In the genomic region with DNA sequence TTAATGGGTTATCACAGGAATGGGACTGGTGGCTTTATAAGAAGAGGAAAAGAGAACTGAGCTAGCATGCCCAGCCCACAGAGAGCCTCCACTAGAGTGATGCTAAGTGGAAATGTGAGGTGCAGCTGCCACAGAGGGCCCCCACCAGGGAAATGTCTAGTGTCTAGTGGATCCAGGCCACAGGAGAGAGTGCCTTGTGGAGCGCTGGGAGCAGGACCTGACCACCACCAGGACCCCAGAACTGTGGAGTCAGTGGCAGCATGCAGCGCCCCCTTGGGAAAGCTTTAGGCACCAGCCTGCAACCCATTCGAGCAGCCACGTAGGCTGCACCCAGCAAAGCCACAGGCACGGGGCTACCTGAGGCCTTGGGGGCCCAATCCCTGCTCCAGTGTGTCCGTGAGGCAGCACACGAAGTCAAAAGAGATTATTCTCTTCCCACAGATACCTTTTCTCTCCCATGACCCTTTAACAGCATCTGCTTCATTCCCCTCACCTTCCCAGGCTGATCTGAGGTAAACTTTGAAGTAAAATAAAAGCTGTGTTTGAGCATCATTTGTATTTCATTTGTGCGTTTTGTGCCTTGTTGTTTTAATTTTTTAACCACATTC, we compare ENCODE assay signal across 1 cellular context.
TF ChIP-seq lines count a peak whose summit lies in the region.

No MANE protein-coding gene starts in this region.

TF ChIP-seq in GM12878, 131 proteins besides CTCF, POLR2A, EP300 and RAD21 (continued from another document):
- TF ChIP-seq PAX5 (IDR thresholded peaks at IDR 0.05; ENCODE audit: borderline replicate concordance, low read depth, low read length) (peak; percentile 23; the same call in 1 of the 2 replicates), SMAD5 (IDR thresholded peaks at IDR 0.05; ENCODE audit: low read depth) (peak; percentile 65; the same call in 1 of the 2 replicates), JUNB (IDR thresholded peaks at IDR 0.05) (no peak), BRCA1 (IDR thresholded peaks at IDR 0.05; ENCODE audit: low read depth, low read length) (no peak), POLR2AphosphoS5 (IDR thresholded peaks at IDR 0.05; ENCODE audit: low read length) (peak; percentile 96), ATF7 (IDR thresholded peaks at IDR 0.05; ENCODE audit: low read depth) (no peak), NBN (IDR thresholded peaks at IDR 0.05) (no peak), BHLHE40 (IDR thresholded peaks at IDR 0.05; ENCODE audit: borderline replicate concordance in 1 of 2, low read depth in 2 of 2, low read length in 1 of 2) (0 out of 4 replicates have a peak, but pooled peaks of 1 of the 2 experiments have one; percentile 7), TARDBP (IDR thresholded peaks at IDR 0.05; ENCODE audit: borderline replicate concordance) (0 out of 2 replicates have a peak, but pooled peaks have one; percentile 31), HDAC6 (IDR thresholded peaks at IDR 0.05; ENCODE audit: unreplicated experiment) (peak; percentile 15), POLR2AphosphoS2 (IDR thresholded peaks at IDR 0.05; ENCODE audit: low read depth, low read length) (peak; percentile 94), SIN3A (IDR thresholded peaks at IDR 0.05; ENCODE audit: low read depth, low read length) (no peak), TCF3 (IDR thresholded peaks at IDR 0.05; ENCODE audit: borderline replicate concordance, insufficient read depth, low read depth, low read length) (0 out of 2 replicates have a peak, but pooled peaks have one; percentile 19), BACH1 (IDR thresholded peaks at IDR 0.05; ENCODE audit: borderline replicate concordance) (peak; percentile 95), POU2F2 (IDR thresholded peaks at IDR 0.05; ENCODE audit: borderline replicate concordance, low read depth, low read length) (peak; percentile 75; the same call in 2 of the 3 replicates), HDGF (IDR thresholded peaks at IDR 0.05) (no peak), PML (IDR thresholded peaks at IDR 0.05; ENCODE audit: low read length) (0 out of 2 replicates have a peak, but pooled peaks have one; percentile 56), LARP7 (IDR thresholded peaks at IDR 0.05) (0 out of 2 replicates have a peak, but pooled peaks have one; percentile 40), ZBED1 (IDR thresholded peaks at IDR 0.05; ENCODE audit: borderline replicate concordance) (peak; percentile 80)
- TF ChIP-seq, protein P1, sequence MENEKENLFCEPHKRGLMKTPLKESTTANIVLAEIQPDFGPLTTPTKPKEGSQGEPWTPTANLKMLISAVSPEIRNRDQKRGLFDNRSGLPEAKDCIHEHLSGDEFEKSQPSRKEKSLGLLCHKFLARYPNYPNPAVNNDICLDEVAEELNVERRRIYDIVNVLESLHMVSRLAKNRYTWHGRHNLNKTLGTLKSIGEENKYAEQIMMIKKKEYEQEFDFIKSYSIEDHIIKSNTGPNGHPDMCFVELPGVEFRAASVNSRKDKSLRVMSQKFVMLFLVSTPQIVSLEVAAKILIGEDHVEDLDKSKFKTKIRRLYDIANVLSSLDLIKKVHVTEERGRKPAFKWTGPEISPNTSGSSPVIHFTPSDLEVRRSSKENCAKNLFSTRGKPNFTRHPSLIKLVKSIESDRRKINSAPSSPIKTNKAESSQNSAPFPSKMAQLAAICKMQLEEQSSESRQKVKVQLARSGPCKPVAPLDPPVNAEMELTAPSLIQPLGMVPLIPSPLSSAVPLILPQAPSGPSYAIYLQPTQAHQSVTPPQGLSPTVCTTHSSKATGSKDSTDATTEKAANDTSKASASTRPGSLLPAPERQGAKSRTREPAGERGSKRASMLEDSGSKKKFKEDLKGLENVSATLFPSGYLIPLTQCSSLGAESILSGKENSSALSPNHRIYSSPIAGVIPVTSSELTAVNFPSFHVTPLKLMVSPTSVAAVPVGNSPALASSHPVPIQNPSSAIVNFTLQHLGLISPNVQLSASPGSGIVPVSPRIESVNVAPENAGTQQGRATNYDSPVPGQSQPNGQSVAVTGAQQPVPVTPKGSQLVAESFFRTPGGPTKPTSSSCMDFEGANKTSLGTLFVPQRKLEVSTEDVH (IDR thresholded peaks at IDR 0.05; ENCODE audit: low read depth, partially characterized antibody): peak; percentile 8
- TF ChIP-seq, protein P2, sequence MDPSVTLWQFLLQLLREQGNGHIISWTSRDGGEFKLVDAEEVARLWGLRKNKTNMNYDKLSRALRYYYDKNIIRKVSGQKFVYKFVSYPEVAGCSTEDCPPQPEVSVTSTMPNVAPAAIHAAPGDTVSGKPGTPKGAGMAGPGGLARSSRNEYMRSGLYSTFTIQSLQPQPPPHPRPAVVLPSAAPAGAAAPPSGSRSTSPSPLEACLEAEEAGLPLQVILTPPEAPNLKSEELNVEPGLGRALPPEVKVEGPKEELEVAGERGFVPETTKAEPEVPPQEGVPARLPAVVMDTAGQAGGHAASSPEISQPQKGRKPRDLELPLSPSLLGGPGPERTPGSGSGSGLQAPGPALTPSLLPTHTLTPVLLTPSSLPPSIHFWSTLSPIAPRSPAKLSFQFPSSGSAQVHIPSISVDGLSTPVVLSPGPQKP (IDR thresholded peaks at IDR 0.05; ENCODE audit: low read depth, low read length): no peak
- TF ChIP-seq, protein P3, sequence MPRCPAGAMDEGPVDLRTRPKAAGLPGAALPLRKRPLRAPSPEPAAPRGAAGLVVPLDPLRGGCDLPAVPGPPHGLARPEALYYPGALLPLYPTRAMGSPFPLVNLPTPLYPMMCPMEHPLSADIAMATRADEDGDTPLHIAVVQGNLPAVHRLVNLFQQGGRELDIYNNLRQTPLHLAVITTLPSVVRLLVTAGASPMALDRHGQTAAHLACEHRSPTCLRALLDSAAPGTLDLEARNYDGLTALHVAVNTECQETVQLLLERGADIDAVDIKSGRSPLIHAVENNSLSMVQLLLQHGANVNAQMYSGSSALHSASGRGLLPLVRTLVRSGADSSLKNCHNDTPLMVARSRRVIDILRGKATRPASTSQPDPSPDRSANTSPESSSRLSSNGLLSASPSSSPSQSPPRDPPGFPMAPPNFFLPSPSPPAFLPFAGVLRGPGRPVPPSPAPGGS (IDR thresholded peaks at IDR 0.05; ENCODE audit: borderline replicate concordance, insufficient read depth, low read depth, low read length, poor library complexity, severe bottlenecking): peak; percentile 82
- TF ChIP-seq, protein P4, sequence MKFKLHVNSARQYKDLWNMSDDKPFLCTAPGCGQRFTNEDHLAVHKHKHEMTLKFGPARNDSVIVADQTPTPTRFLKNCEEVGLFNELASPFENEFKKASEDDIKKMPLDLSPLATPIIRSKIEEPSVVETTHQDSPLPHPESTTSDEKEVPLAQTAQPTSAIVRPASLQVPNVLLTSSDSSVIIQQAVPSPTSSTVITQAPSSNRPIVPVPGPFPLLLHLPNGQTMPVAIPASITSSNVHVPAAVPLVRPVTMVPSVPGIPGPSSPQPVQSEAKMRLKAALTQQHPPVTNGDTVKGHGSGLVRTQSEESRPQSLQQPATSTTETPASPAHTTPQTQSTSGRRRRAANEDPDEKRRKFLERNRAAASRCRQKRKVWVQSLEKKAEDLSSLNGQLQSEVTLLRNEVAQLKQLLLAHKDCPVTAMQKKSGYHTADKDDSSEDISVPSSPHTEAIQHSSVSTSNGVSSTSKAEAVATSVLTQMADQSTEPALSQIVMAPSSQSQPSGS (IDR thresholded peaks at IDR 0.05; ENCODE audit: low read length): no peak
- TF ChIP-seq, protein P5, sequence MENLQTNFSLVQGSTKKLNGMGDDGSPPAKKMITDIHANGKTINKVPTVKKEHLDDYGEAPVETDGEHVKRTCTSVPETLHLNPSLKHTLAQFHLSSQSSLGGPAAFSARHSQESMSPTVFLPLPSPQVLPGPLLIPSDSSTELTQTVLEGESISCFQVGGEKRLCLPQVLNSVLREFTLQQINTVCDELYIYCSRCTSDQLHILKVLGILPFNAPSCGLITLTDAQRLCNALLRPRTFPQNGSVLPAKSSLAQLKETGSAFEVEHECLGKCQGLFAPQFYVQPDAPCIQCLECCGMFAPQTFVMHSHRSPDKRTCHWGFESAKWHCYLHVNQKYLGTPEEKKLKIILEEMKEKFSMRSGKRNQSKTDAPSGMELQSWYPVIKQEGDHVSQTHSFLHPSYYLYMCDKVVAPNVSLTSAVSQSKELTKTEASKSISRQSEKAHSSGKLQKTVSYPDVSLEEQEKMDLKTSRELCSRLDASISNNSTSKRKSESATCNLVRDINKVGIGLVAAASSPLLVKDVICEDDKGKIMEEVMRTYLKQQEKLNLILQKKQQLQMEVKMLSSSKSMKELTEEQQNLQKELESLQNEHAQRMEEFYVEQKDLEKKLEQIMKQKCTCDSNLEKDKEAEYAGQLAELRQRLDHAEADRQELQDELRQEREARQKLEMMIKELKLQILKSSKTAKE (IDR thresholded peaks at IDR 0.05; ENCODE audit: low read depth, poor library complexity, severe bottlenecking): no peak
